ENCODE assay signal across 1 cellular context in genomic region chr17:14209215-14209614, GRCh38.
TF ChIP-seq lines count a peak whose summit lies in the region.

No MANE protein-coding gene starts in this region.

TF ChIP-seq in HepG2, 621 proteins besides CTCF, POLR2A, EP300 and RAD21 (continued from another document and continues in another):
- TF ChIP-seq ZNF572 (CRISPR knock-in tag; IDR thresholded peaks at IDR 0.05) (no peak), PREB (CRISPR knock-in tag; IDR thresholded peaks at IDR 0.05) (no peak), ZHX1 (CRISPR knock-in tag; IDR thresholded peaks at IDR 0.05; ENCODE audit: low read depth) (0 out of 2 replicates have a peak, but pooled peaks have one; percentile 61), ZNF747 (CRISPR knock-in tag; IDR thresholded peaks at IDR 0.05; ENCODE audit: borderline replicate concordance) (no peak), ZNF710 (CRISPR knock-in tag; IDR thresholded peaks at IDR 0.05; ENCODE audit: borderline replicate concordance) (no peak), SAFB2 (CRISPR knock-in tag; IDR thresholded peaks at IDR 0.05; ENCODE audit: borderline replicate concordance, low read depth) (no peak), STAT5B (CRISPR knock-in tag; IDR thresholded peaks at IDR 0.05) (no peak), RXRA (CRISPR knock-in tag; IDR thresholded peaks at IDR 0.05) (no peak), MYNN (CRISPR knock-in tag; IDR thresholded peaks at IDR 0.05; ENCODE audit: low read depth) (no peak), SKIL (CRISPR knock-in tag; IDR thresholded peaks at IDR 0.05; ENCODE audit: borderline replicate concordance) (no peak), ZNF205 (CRISPR knock-in tag; IDR thresholded peaks at IDR 0.05) (no peak), BHLHE40 (IDR thresholded peaks at IDR 0.05; ENCODE audit: low read length) (no peak), PHF5A (CRISPR knock-in tag; IDR thresholded peaks at IDR 0.05; ENCODE audit: low read depth, unreplicated experiment) (no peak), MLLT10 (CRISPR knock-in tag; IDR thresholded peaks at IDR 0.05) (no peak), ZNF704 (CRISPR knock-in tag; IDR thresholded peaks at IDR 0.05; ENCODE audit: borderline replicate concordance) (no peak), GPBP1L1 (CRISPR knock-in tag; IDR thresholded peaks at IDR 0.05) (no peak), ISX (CRISPR knock-in tag; conservative IDR thresholded peaks at IDR 0.05) (no peak), TCF12 (IDR thresholded peaks at IDR 0.05) (no peak), TCF12 (CRISPR knock-in tag; IDR thresholded peaks at IDR 0.05) (no peak), DMAP1 (CRISPR knock-in tag; IDR thresholded peaks at IDR 0.05) (0 out of 2 replicates have a peak, but pooled peaks have one; percentile 38), HES4 (CRISPR knock-in tag; IDR thresholded peaks at IDR 0.05; ENCODE audit: borderline replicate concordance) (no peak), PRDM10 (CRISPR knock-in tag; IDR thresholded peaks at IDR 0.05; ENCODE audit: low read depth) (no peak), SP2 (CRISPR knock-in tag; IDR thresholded peaks at IDR 0.05) (no peak), FOSL1 (CRISPR knock-in tag; IDR thresholded peaks at IDR 0.05; ENCODE audit: borderline replicate concordance) (peak; percentile 33; the same call in 1 of the 2 replicates), MIER2 (CRISPR knock-in tag; IDR thresholded peaks at IDR 0.05) (no peak), FOXA1 (IDR thresholded peaks at IDR 0.05) (no peak), FOXA1 (CRISPR knock-in tag; IDR thresholded peaks at IDR 0.05) (peak; percentile 31; the same call in 1 of the 2 replicates), U2AF2 (IDR thresholded peaks at IDR 0.05; ENCODE audit: low read depth, low read length) (no peak), CREM (IDR thresholded peaks at IDR 0.05) (no peak), CREM (CRISPR knock-in tag; IDR thresholded peaks at IDR 0.05) (no peak), TFDP2 (CRISPR knock-in tag; IDR thresholded peaks at IDR 0.05) (no peak), ZNF34 (CRISPR knock-in tag; IDR thresholded peaks at IDR 0.05; ENCODE audit: borderline replicate concordance) (no peak), STAG1 (CRISPR knock-in tag; IDR thresholded peaks at IDR 0.05) (no peak), FOSL2 (CRISPR knock-in tag; IDR thresholded peaks at IDR 0.05) (peak; percentile 98), CHCHD3 (CRISPR knock-in tag; IDR thresholded peaks at IDR 0.05) (no peak), RBM39 (IDR thresholded peaks at IDR 0.05; ENCODE audit: low read depth, low read length, poor library complexity, severe bottlenecking) (no peak), BCL6 (CRISPR knock-in tag; IDR thresholded peaks at IDR 0.05) (no peak), BCL3 (CRISPR knock-in tag; IDR thresholded peaks at IDR 0.05) (no peak), ZNF431 (CRISPR knock-in tag; IDR thresholded peaks at IDR 0.05; ENCODE audit: borderline replicate concordance, low read depth) (no peak), EHMT2 (IDR thresholded peaks at IDR 0.05; ENCODE audit: borderline replicate concordance, low read depth, low read length) (no peak), ZNF501 (CRISPR knock-in tag; IDR thresholded peaks at IDR 0.05) (no peak), SYNCRIP (IDR thresholded peaks at IDR 0.05; ENCODE audit: insufficient read depth, low read depth, low read length) (no peak), SMYD3 (CRISPR knock-in tag; IDR thresholded peaks at IDR 0.05) (no peak), ZNF644 (CRISPR knock-in tag; IDR thresholded peaks at IDR 0.05; ENCODE audit: low read depth) (peak; percentile 59), NFE2L2 (IDR thresholded peaks at IDR 0.05; ENCODE audit: low read length) (peak; percentile 19; the same call in 1 of the 2 replicates), SALL2 (CRISPR knock-in tag; IDR thresholded peaks at IDR 0.05) (peak; percentile 42; the same call in 1 of the 2 replicates), GABPB1 (CRISPR knock-in tag; IDR thresholded peaks at IDR 0.05) (peak; percentile 21; the same call in 1 of the 2 replicates), NRL (CRISPR knock-in tag; IDR thresholded peaks at IDR 0.05; ENCODE audit: borderline replicate concordance) (no peak), SOX13 (IDR thresholded peaks at IDR 0.05) (no peak), SOX13 (CRISPR knock-in tag; conservative IDR thresholded peaks at IDR 0.05 in 1 of 2, IDR thresholded peaks at IDR 0.05 in 1 of 2) (peak in 1 of 2 experiments; percentile 52; a peak in 1 of 4 replicates), ZNF350 (CRISPR knock-in tag; IDR thresholded peaks at IDR 0.05; ENCODE audit: borderline replicate concordance, low read depth) (no peak), PHB2 (IDR thresholded peaks at IDR 0.05; ENCODE audit: partially characterized antibody) (no peak), CCAR2 (optimal IDR thresholded peaks at IDR 0.05; ENCODE audit: low read depth, low read length) (no peak), ZFY (CRISPR knock-in tag; IDR thresholded peaks at IDR 0.05) (no peak), ZNF335 (CRISPR knock-in tag; IDR thresholded peaks at IDR 0.05) (no peak), BRCA1 (CRISPR knock-in tag; IDR thresholded peaks at IDR 0.05) (no peak), ATF3 (CRISPR knock-in tag; IDR thresholded peaks at IDR 0.05) (peak; percentile 84), ZNF263 (CRISPR knock-in tag; IDR thresholded peaks at IDR 0.05) (no peak)
